In the genomic region with DNA sequence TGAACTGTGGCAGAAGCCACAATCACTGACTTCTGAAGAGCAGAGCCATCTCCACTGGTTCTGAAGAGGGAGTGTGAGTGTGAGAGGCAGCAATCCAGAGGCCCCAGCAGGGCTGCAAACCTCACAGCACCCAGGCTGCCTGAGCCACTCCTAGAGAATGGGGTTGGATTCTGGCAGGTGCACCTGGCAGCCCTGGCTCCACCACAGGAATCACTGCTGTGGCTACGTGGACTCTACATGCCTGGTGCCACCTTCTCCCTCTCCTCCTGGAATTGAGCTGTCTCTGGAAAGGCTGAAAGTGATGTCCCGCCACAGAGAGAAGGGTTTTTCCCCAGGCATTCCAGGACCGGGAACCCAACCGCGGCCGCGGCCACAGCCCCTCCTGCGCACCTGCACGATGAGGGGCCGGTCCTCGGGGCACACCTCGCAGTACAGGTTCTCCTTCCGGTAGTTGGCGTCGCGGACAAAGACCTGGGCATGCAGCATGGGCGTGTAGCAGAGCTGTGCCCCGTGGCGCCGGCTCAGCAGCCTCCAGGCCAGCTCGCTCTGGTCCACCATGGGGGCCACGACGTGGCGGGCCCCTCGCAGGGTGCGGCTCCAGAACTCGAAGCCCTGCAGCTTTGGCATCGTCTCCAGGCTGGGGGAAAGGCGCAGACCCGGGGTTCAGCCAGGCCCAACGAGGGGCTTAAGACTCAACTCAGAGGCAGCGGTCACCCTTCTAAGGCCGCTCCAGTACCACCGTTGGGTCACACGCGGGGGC, we compare ENCODE assay signal across 2 cellular contexts.
TF ChIP-seq lines count a peak whose summit lies in the region.

No MANE protein-coding gene starts in this region.

TF ChIP-seq in IMR-90, 13 proteins besides CTCF, POLR2A, EP300 and RAD21:
- TF ChIP-seq RCOR1 (IDR thresholded peaks at IDR 0.05; ENCODE audit: insufficient replicate concordance, low read length) (no peak), BHLHE40 (IDR thresholded peaks at IDR 0.05; ENCODE audit: low read depth, low read length) (no peak), USF2 (IDR thresholded peaks at IDR 0.05; ENCODE audit: low read depth, low read length) (no peak), SMC3 (IDR thresholded peaks at IDR 0.05; ENCODE audit: low read depth, low read length) (no peak)

TF ChIP-seq in liver, 16 proteins besides CTCF, POLR2A, EP300 and RAD21:
- no peak for TF ChIP-seq JUND (IDR thresholded peaks at IDR 0.05)
- no peak for TF ChIP-seq SP1 (IDR thresholded peaks at IDR 0.05)
- no peak for TF ChIP-seq NR2F2 (IDR thresholded peaks at IDR 0.05)
- TF ChIP-seq GABPA (IDR thresholded peaks at IDR 0.05 in 1 of 2, conservative IDR thresholded peaks at IDR 0.05 in 1 of 2) = no peak
- no peak for TF ChIP-seq HNF4G (IDR thresholded peaks at IDR 0.05)
- TF ChIP-seq TAF1 (conservative IDR thresholded peaks at IDR 0.05) = no peak
- no peak for TF ChIP-seq ATF3 (IDR thresholded peaks at IDR 0.05)
- TF ChIP-seq RXRA (IDR thresholded peaks at IDR 0.05) = no peak
- no peak for TF ChIP-seq FOXA1 (IDR thresholded peaks at IDR 0.05)
- TF ChIP-seq, protein P1, sequence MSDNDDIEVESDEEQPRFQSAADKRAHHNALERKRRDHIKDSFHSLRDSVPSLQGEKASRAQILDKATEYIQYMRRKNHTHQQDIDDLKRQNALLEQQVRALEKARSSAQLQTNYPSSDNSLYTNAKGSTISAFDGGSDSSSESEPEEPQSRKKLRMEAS (IDR thresholded peaks at IDR 0.05) = no peak
- no peak for TF ChIP-seq HNF4A (conservative IDR thresholded peaks at IDR 0.05)
- TF ChIP-seq FOXA2 (IDR thresholded peaks at IDR 0.05) = no peak
- TF ChIP-seq YY1 (IDR thresholded peaks at IDR 0.05) = no peak
- no peak for TF ChIP-seq EGR1 (IDR thresholded peaks at IDR 0.05; ENCODE audit: low read depth in 2 of 2)
- no peak for TF ChIP-seq REST (IDR thresholded peaks at IDR 0.05)
- TF ChIP-seq, protein P2, sequence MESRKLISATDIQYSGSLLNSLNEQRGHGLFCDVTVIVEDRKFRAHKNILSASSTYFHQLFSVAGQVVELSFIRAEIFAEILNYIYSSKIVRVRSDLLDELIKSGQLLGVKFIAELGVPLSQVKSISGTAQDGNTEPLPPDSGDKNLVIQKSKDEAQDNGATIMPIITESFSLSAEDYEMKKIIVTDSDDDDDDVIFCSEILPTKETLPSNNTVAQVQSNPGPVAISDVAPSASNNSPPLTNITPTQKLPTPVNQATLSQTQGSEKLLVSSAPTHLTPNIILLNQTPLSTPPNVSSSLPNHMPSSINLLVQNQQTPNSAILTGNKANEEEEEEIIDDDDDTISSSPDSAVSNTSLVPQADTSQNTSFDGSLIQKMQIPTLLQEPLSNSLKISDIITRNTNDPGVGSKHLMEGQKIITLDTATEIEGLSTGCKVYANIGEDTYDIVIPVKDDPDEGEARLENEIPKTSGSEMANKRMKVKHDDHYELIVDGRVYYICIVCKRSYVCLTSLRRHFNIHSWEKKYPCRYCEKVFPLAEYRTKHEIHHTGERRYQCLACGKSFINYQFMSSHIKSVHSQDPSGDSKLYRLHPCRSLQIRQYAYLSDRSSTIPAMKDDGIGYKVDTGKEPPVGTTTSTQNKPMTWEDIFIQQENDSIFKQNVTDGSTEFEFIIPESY (IDR thresholded peaks at IDR 0.05) = no peak
